8 cellular contexts compared by ENCODE assay signal in genomic region chr7:2355079-2356008, GRCh38. TPM values are rescaled to one million over a fixed set of nuclear protein-coding genes. Genes with fewer than 3 reads are reported as not detected.
A peak's percentile ranks its signal among the peaks of the same experiment; 100 is the strongest.
DNase-seq lines count a peak whose midpoint lies in the region; ATAC-seq, FAIRE-seq and TF ChIP-seq lines count a peak whose summit lies in the region.

No MANE protein-coding gene starts in this region.

- peak overlapping the region; percentile 76 for H3K4me3 Mint-ChIP-seq in memory B cell

- peak overlapping the region; percentile 94 for H3K4me3 ChIP-seq in bronchial epithelial cell (ENCODE audit: low read depth, low read length)
- peak overlapping the region; percentile 94 to 99 for H3K4me3 ChIP-seq in tibial artery

- ATAC-seq in HG02623 (IDR thresholded peaks at IDR 0.05; ENCODE audit: unreplicated experiment), result peak; percentile 25
- ATAC-seq in memory B cell (ENCODE audit: low read depth), result no peak

- no peak for TF ChIP-seq CTCF in bronchial epithelial cell (IDR thresholded peaks at IDR 0.05; ENCODE audit: insufficient read depth, low read length, severe bottlenecking)
- no peak for TF ChIP-seq CTCF in tibial artery (IDR thresholded peaks at IDR 0.05)

- peak overlapping the region; percentile 100 for H3K27ac Mint-ChIP-seq in memory B cell

- H3K27me3 ChIP-seq in bronchial epithelial cell (ENCODE audit: control insufficient read depth, insufficient read depth, low read length) (no peaks in the 10 kb centered on the region), tibial artery (no peaks in the 10 kb centered on the region)

- FAIRE-seq in RCC 7860 (lab: Jason Lieb, UNC) (no peak), bronchial epithelial cell (lab: Jason Lieb, UNC) (no peak)

- H3K4me1 Mint-ChIP-seq in memory B cell, result peaks cover 14% of the 10 kb centered on the region

- no peaks in the 10 kb centered on the region for H3K9me3 Mint-ChIP-seq in memory B cell

- peak; percentile 15 for DNase-seq in EL
- peak; percentile 11 for DNase-seq in RCC 7860 (ENCODE audit: low spot score)
- DNase-seq in bronchial epithelial cell (ENCODE audit: low read depth), result no peak
- DNase-seq in memory B cell (ENCODE audit: low spot score in 2 of 2), result no peak
- no peak for DNase-seq in tibial artery
- no peak for DNase-seq in substantia nigra (lab: John Stamatoyannopoulos, UW)
- no peak for DNase-seq in NCI-H345 (lab: John Stamatoyannopoulos, UW)

- H3K27me3 Mint-ChIP-seq in memory B cell, result no peaks in the 10 kb centered on the region

- H3K36me3 Mint-ChIP-seq in memory B cell, result peaks cover 3% of the 10 kb centered on the region

- peaks cover 0 to 51% (median 36%) of the 10 kb centered on the region in 4 donors for H3K4me1 ChIP-seq in tibial artery

- intact Hi-C loops in tibial artery (cut with DNase I; ENCODE audit: low total_unique reads), result no loop called here

- H3K9me3 ChIP-seq in tibial artery, result no peaks in the 10 kb centered on the region

- H3K36me3 ChIP-seq in bronchial epithelial cell (ENCODE audit: control insufficient read depth, insufficient read depth, low read length), result peaks cover 6% of the 10 kb centered on the region
- H3K36me3 ChIP-seq in tibial artery, result peaks cover 0 to 9% (median 0%) of the 10 kb centered on the region in 3 donors

- H3K27ac ChIP-seq in tibial artery, result peak overlapping the region; percentile 93 to 99
- no peak overlapping the region for H3K27ac ChIP-seq in substantia nigra (ENCODE audit: low read depth, low read length, poor library complexity, severe bottlenecking)

RNA-seq across cellular contexts. Expression of gene EIF3B, which starts 0.7 kb away (rescaled TPM):
- total RNA-seq in bronchial epithelial cell, result 195 and 262 TPM in 2 replicates

RNA-seq across cellular contexts. Expression of gene SNX8, which starts 41.1 kb away (rescaled TPM):
- total RNA-seq in bronchial epithelial cell, result 8.7 and 12.9 TPM in 2 replicates

RNA-seq across cellular contexts. Expression of gene CHST12, which starts 48.1 kb away (rescaled TPM):
- 0.51 and 0.79 TPM in 2 replicates for total RNA-seq in bronchial epithelial cell

Comparison
In these comparisons a context has a peak if more than half of its experiments do, and no peak if none do; other contexts are left out.
1. DNase-seq: peak in EL (single experiment) and RCC 7860 (single experiment); none in bronchial epithelial cell (single experiment), memory B cell (0 of 2), tibial artery (0 of 2), substantia nigra (0 of 49) and NCI-H345 (single experiment).